15 cellular contexts compared by ENCODE assay signal in the genomic region with DNA sequence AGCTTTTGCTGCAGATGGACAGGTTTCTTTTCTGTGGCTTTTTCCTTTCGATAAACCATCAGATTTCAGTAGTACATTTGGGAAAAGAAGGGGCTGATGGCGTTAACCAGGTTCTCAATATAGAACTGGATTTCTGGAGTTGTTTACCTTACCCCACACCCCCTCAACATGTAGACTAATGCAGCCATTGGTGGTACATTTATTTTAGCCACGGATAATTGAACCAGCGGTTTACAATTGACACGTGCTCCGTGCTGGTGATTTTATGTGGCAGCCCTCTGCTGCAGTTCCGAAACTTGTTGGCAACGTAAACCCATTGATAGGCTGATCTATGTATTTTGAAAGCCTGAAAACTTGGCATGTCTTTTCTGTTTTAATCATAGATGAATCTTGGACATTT. TPM values are rescaled to one million over a fixed set of nuclear protein-coding genes. Genes with fewer than 3 reads are reported as not detected.
DNase-seq lines count a peak whose midpoint lies in the region; ATAC-seq and TF ChIP-seq lines count a peak whose summit lies in the region.
"Had no signal": no experiment of that assay in that cellular context is flagged by ENCODE, and none has a peak within 500 bp of the region (broad histone marks: within the 10 kb centered on the region; RNA-seq: fewer than 3 reads in every experiment).

No MANE protein-coding gene starts in this region.

- H3K27me3 ChIP-seq in gastroesophageal sphincter (peaks cover 97% of the 10 kb centered on the region), psoas muscle (ENCODE audit: insufficient read depth in 3 of 3, low read length in 2 of 3) (peaks cover 4 to 99% (median 32%) of the 10 kb centered on the region in 3 donors)

- no peak for TF ChIP-seq POLR2A in gastroesophageal sphincter (IDR thresholded peaks at IDR 0.05)

- CTCF ChIA-PET in activated naive CD4-positive, alpha-beta T cell treated with anti-CD3 and anti-CD28 coated beads for 36 hours (lab: Charles Lee): no interaction called here

- H3K4me3 Mint-ChIP-seq in activated naive CD4-positive, alpha-beta T cell treated with anti-CD3 and anti-CD28 coated beads for 36 hours: no peak overlapping the region

- no peaks in the 10 kb centered on the region for H3K9me3 Mint-ChIP-seq in activated naive CD4-positive, alpha-beta T cell treated with anti-CD3 and anti-CD28 coated beads for 36 hours

- 44 to 64% methylated on average over 8 of the region's 8 CpGs for WGBS in gastroesophageal sphincter (ENCODE audit: low coverage in 1 of 2), 2 donors
- WGBS in psoas muscle, 3 donors: 45 to 62% (median 49%) methylated on average over 8 of the region's 8 CpGs

- TF ChIP-seq EP300 in gastroesophageal sphincter (IDR thresholded peaks at IDR 0.05): no peak

- H3K27me3 Mint-ChIP-seq in activated naive CD4-positive, alpha-beta T cell treated with anti-CD3 and anti-CD28 coated beads for 36 hours (ENCODE audit: low read depth): peaks cover 65% of the 10 kb centered on the region

- H3K9me3 ChIP-seq in gastroesophageal sphincter: no peaks in the 10 kb centered on the region
- H3K9me3 ChIP-seq in psoas muscle: no peaks in the 10 kb centered on the region

- ATAC-seq in gastroesophageal sphincter: no peak
- no peak for ATAC-seq in psoas muscle
- ATAC-seq in GM18858 (IDR thresholded peaks at IDR 0.05; ENCODE audit: unreplicated experiment): no peak

- TF ChIP-seq CTCF in gastroesophageal sphincter (IDR thresholded peaks at IDR 0.05) (no peak), psoas muscle (IDR thresholded peaks at IDR 0.05) (no peak)

- DNase-seq in NCI-H146 (lab: John Stamatoyannopoulos, UW) (peak; percentile 60), NCI-H146 treated with DMSO at 0.1 percent for 48 hours (lab: John Stamatoyannopoulos, UW; ENCODE audit: unreplicated experiment) (no peak), NCI-H1694 treated with DMSO at 0.1 percent for 48 hours (lab: John Stamatoyannopoulos, UW) (peak; percentile 54), psoas muscle (no peak), DMS 273 treated with DMSO at 0.1 percent for 48 hours (lab: John Stamatoyannopoulos, UW) (no peak)
- DNase-seq in activated naive CD4-positive, alpha-beta T cell treated with anti-CD3 and anti-CD28 coated beads for 36 hours: no peak
- DNase-seq: activated T-cell treated with anti-CD3 and anti-CD28 coated beads for 4 hours, amniotic stem cell, NCI-H2029, ovary had no signal

- H3K36me3 Mint-ChIP-seq in activated naive CD4-positive, alpha-beta T cell treated with anti-CD3 and anti-CD28 coated beads for 36 hours (ENCODE audit: low read depth): peaks cover 3% of the 10 kb centered on the region

- H3K4me3 ChIP-seq in gastroesophageal sphincter: peak overlapping the region in 1 of 2 donors; percentile 51
- H3K4me3 ChIP-seq in psoas muscle: peak overlapping the region; percentile 62
- H3K4me3 ChIP-seq: ovary had no signal

- H3K27ac Mint-ChIP-seq in activated naive CD4-positive, alpha-beta T cell treated with anti-CD3 and anti-CD28 coated beads for 36 hours: no peak overlapping the region

- intact Hi-C loops in psoas muscle (cut with DNase I): loop anchor here in 1 of 2 donors (10.0 kb wide), 2 partner anchors 333 to 703 kb away; no protein-coding TSS in a partner anchor
- intact Hi-C loops in activated naive CD4-positive, alpha-beta T cell treated with anti-CD3 and anti-CD28 coated beads for 36 hours (cut with micrococcal nuclease): no loop called here

- H3K4me1 Mint-ChIP-seq in activated naive CD4-positive, alpha-beta T cell treated with anti-CD3 and anti-CD28 coated beads for 36 hours (ENCODE audit: low read depth): peaks cover 13% of the 10 kb centered on the region

- H3K27ac ChIP-seq in gastroesophageal sphincter (peak overlapping the region in 3 of 4 donors; percentile 56 to 67 (median 59)), psoas muscle (no peak overlapping the region)
- H3K27ac ChIP-seq: ovary, RWPE1 had no signal

- peaks cover 0 to 42% (median 24%) of the 10 kb centered on the region in 3 donors for H3K4me1 ChIP-seq in gastroesophageal sphincter
- peaks cover 6% of the 10 kb centered on the region for H3K4me1 ChIP-seq in psoas muscle

- H3K36me3 ChIP-seq in gastroesophageal sphincter (no peaks in the 10 kb centered on the region), psoas muscle (ENCODE audit: insufficient read depth in 1 of 2, low read depth in 1 of 2) (no peaks in the 10 kb centered on the region)
- H3K36me3 ChIP-seq: ovary had no signal

RNA-seq across cellular contexts. Expression of gene SOX11, which starts 5.4 kb away (rescaled TPM):
- total RNA-seq in gastroesophageal sphincter: under 1 TPM; 0.73 to 0.94 (median 0.82) TPM
- under 1 TPM; 0.02 to 0.43 (median 0.05) TPM for total RNA-seq in psoas muscle
- under 1 TPM in 2 of 3 donors, not detected in 1; 0.01 to 0.13 TPM for polyA plus RNA-seq in psoas muscle
- not detected for total RNA-seq in activated naive CD4-positive, alpha-beta T cell treated with anti-CD3 and anti-CD28 coated beads for 36 hours
- total RNA-seq: endothelial cell of umbilical vein, subcutaneous adipose tissue had no signal
- polyA plus RNA-seq: endothelial cell of umbilical vein had no signal

Comparison
In these comparisons a context has a peak if more than half of its experiments do, and no peak if none do; other contexts are left out.
1. DNase-seq: peak in NCI-H146 (single experiment) and NCI-H1694 treated with DMSO at 0.1 percent for 48 hours (single experiment); none in NCI-H146 treated with DMSO at 0.1 percent for 48 hours (single experiment), psoas muscle (0 of 2), DMS 273 treated with DMSO at 0.1 percent for 48 hours (single experiment) and activated naive CD4-positive, alpha-beta T cell treated with anti-CD3 and anti-CD28 coated beads for 36 hours (single experiment).